In the genomic region with DNA sequence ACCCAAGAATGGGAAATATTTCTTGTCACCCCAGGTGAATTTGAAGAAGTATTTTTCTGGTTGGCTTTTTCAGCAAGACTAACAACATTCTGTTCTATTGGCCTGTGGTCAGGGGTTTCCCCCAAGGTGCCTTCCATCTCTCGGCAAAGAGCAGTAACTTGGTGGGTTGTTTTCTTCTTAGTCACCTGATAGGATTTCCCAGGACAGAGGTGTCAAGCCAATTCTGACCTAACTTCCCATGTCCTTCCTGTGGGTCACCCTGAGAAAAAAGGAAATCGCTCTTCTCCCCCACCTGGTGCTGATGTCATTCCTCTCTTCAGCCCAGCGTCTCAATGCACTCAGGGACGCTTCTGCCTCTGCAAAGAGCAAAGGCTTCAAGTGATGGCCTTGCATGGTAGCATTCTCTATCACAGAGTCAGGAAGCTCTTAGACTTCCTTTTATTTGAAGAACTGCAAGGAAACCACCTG, we compare ENCODE assay signal across 8 cellular contexts. TPM values are rescaled to one million over a fixed set of nuclear protein-coding genes. Genes with fewer than 3 reads are reported as not detected.
DNase-seq lines count a peak whose midpoint lies in the region; ATAC-seq, FAIRE-seq and TF ChIP-seq lines count a peak whose summit lies in the region.

No MANE protein-coding gene starts in this region.

- H3K27ac ChIP-seq in transverse colon (no peak overlapping the region), substantia nigra (ENCODE audit: low read depth, low read length, poor library complexity, severe bottlenecking) (no peak overlapping the region)

- in situ Hi-C loops in transverse colon (cut with MboI; ENCODE audit: low pct_ligation_motif_present in 1 of 4, low pct_unique_long_range_greater_than_20kb in 1 of 4, low sequenced_read_pairs in 3 of 4), result no loop called here

- no peaks in the 10 kb centered on the region for H3K9me3 ChIP-seq in transverse colon

- H3K4me1 ChIP-seq in transverse colon, result peaks cover 0 to 6% (median 0%) of the 10 kb centered on the region in 4 donors

- no peak for TF ChIP-seq POLR2A in transverse colon (IDR thresholded peaks at IDR 0.05)

- H3K36me3 ChIP-seq in transverse colon, result no peaks in the 10 kb centered on the region

- 52 to 90% methylated on average over 2 to 4 of the region's 4 CpGs for WGBS in transverse colon (ENCODE audit: low coverage in 1 of 2), 2 donors

- no peaks in the 10 kb centered on the region for H3K27me3 ChIP-seq in transverse colon

- ATAC-seq in HG02588 (IDR thresholded peaks at IDR 0.05; ENCODE audit: unreplicated experiment), result peak; percentile 81

- TF ChIP-seq CTCF in GM12865 (IDR thresholded peaks at IDR 0.05; ENCODE audit: insufficient read depth, low read depth, low read length, missing control alignments) (no peak), transverse colon (IDR thresholded peaks at IDR 0.05) (no peak)

- DNase-seq in GM12865 (ENCODE audit: low read depth), result peak; percentile 76
- DNase-seq in T-helper 1 cell, result peak; percentile 33 to 88 (median 58)
- peak; percentile 1 for DNase-seq in dermis blood vessel endothelial cell
- DNase-seq in transverse colon, result peak; percentile 7
- no peak for DNase-seq in HTR-8/SVneo (ENCODE audit: insufficient read length, low spot score)
- no peak for DNase-seq in occipital lobe (lab: John Stamatoyannopoulos, UW)
- no peak for DNase-seq in substantia nigra (lab: John Stamatoyannopoulos, UW)

- peak overlapping the region; percentile 16; the same call in 1 of the 2 replicates for H3K4me3 ChIP-seq in GM12865 (ENCODE audit: low read depth, low read length)
- H3K4me3 ChIP-seq in transverse colon, result no peak overlapping the region

- intact Hi-C loops in transverse colon (cut with DNase I; ENCODE audit: low total_unique reads), result no loop called here

- no peak for FAIRE-seq in HTR-8/SVneo (lab: Jason Lieb, UNC)

- no peak for TF ChIP-seq EP300 in transverse colon (IDR thresholded peaks at IDR 0.05; ENCODE audit: low read depth)

RNA-seq across cellular contexts. Expression of a gene that starts 16.1 kb away (rescaled TPM):
- total RNA-seq in dermis blood vessel endothelial cell (not detected in 2 replicates), transverse colon (not detected), occipital lobe (not detected)

RNA-seq across cellular contexts. Expression of a gene that starts 50.0 kb away (rescaled TPM):
- total RNA-seq in dermis blood vessel endothelial cell (not detected in 2 replicates), transverse colon (not detected), occipital lobe (not detected)

Comparison
In these comparisons a context has a peak if more than half of its experiments do, and no peak if none do; other contexts are left out.
1. DNase-seq: peak in GM12865 (single experiment), T-helper 1 cell (5 of 5), dermis blood vessel endothelial cell (single experiment) and transverse colon (single experiment); none in HTR-8/SVneo (single experiment), occipital lobe (single experiment) and substantia nigra (0 of 49).